10 cellular contexts compared by ENCODE assay signal in genomic region chr5:134553816-134554215, GRCh38. TPM values are rescaled to one million over a fixed set of nuclear protein-coding genes. Genes with fewer than 3 reads are reported as not detected.
DNase-seq lines count a peak whose midpoint lies in the region; ATAC-seq and TF ChIP-seq lines count a peak whose summit lies in the region.
"Had no signal": no experiment of that assay in that cellular context is flagged by ENCODE, and none has a peak within 500 bp of the region (broad histone marks: within the 10 kb centered on the region; RNA-seq: fewer than 3 reads in every experiment).

No MANE protein-coding gene starts in this region.

- H3K4me1 Mint-ChIP-seq in activated T-helper 2 cell treated with anti-CD3 and anti-CD28 coated beads, Interferon-gamma antibody, Interleukin-2, Interleukin-4, amounts not matched to agents 10 μg/mL and 5 μg/mL and 100 μg/mL, durations not matched to agents 14 hours and 24 hours and 36 hours (ENCODE audit: low read depth), result peaks cover 34% of the 10 kb centered on the region

- no peak for DNase-seq in Right ventricle myocardium superior
- no peak for DNase-seq in Right ventricle myocardium inferior (ENCODE audit: missing footprints)
- DNase-seq in activated T-helper 2 cell treated with anti-CD3 and anti-CD28 coated beads, Interferon-gamma antibody, Interleukin-2, Interleukin-4, amounts not matched to agents 10 μg/mL and 5 μg/mL and 100 μg/mL, durations not matched to agents 14 hours and 24 hours and 36 hours (ENCODE audit: low spot score), result no peak
- DNase-seq in lung (ENCODE audit: low spot score), result no peak
- no peak for DNase-seq in upper lobe of left lung
- DNase-seq in HT-29 (ENCODE audit: low spot score), result no peak
- no peak for DNase-seq in central memory CD4-positive, alpha-beta T cell
- no peak for DNase-seq in NCI-H1694 treated with DMSO at 0.1 percent for 48 hours (lab: John Stamatoyannopoulos, UW)
- DNase-seq: NCI-H1417 treated with DMSO at 0.1 percent for 48 hours had no signal

- H3K9me3 ChIP-seq in lung (ENCODE audit: control insufficient read depth in 2 of 2, insufficient read depth in 1 of 2, low read length in 1 of 2) (no peaks in the 10 kb centered on the region), upper lobe of left lung (no peaks in the 10 kb centered on the region)
- H3K9me3 ChIP-seq: testis had no signal

- H3K27me3 Mint-ChIP-seq in activated T-helper 2 cell treated with anti-CD3 and anti-CD28 coated beads, Interferon-gamma antibody, Interleukin-2, Interleukin-4, amounts not matched to agents 10 μg/mL and 5 μg/mL and 100 μg/mL, durations not matched to agents 14 hours and 24 hours and 36 hours (ENCODE audit: low read depth), result no peaks in the 10 kb centered on the region

- peaks cover 0 to 40% of the 10 kb centered on the region in 2 donors for H3K36me3 ChIP-seq in lung (ENCODE audit: control insufficient read depth in 2 of 2, insufficient read depth in 2 of 2, low read length in 2 of 2)
- peaks cover 0 to 55% (median 21%) of the 10 kb centered on the region in 4 donors for H3K36me3 ChIP-seq in upper lobe of left lung

- peaks cover 67% of the 10 kb centered on the region for H3K36me3 Mint-ChIP-seq in activated T-helper 2 cell treated with anti-CD3 and anti-CD28 coated beads, Interferon-gamma antibody, Interleukin-2, Interleukin-4, amounts not matched to agents 10 μg/mL and 5 μg/mL and 100 μg/mL, durations not matched to agents 14 hours and 24 hours and 36 hours (ENCODE audit: low read depth)

- TF ChIP-seq CTCF in lung (IDR thresholded peaks at IDR 0.05; ENCODE audit: control extremely low read depth, extremely low read depth) (no peak), upper lobe of left lung (IDR thresholded peaks at IDR 0.05) (no peak)

- no peak overlapping the region for H3K4me3 Mint-ChIP-seq in activated T-helper 2 cell treated with anti-CD3 and anti-CD28 coated beads, Interferon-gamma antibody, Interleukin-2, Interleukin-4, amounts not matched to agents 10 μg/mL and 5 μg/mL and 100 μg/mL, durations not matched to agents 14 hours and 24 hours and 36 hours (ENCODE audit: low read depth)

- no peaks in the 10 kb centered on the region for H3K9me3 Mint-ChIP-seq in activated T-helper 2 cell treated with anti-CD3 and anti-CD28 coated beads, Interferon-gamma antibody, Interleukin-2, Interleukin-4, amounts not matched to agents 10 μg/mL and 5 μg/mL and 100 μg/mL, durations not matched to agents 14 hours and 24 hours and 36 hours

- peak overlapping the region; percentile 95 for H3K27ac Mint-ChIP-seq in activated T-helper 2 cell treated with anti-CD3 and anti-CD28 coated beads, Interferon-gamma antibody, Interleukin-2, Interleukin-4, amounts not matched to agents 10 μg/mL and 5 μg/mL and 100 μg/mL, durations not matched to agents 14 hours and 24 hours and 36 hours

- intact Hi-C loops in Right ventricle myocardium superior (cut with DNase I) (no loop called here), Right ventricle myocardium inferior (cut with DNase I) (loop anchor here (1.0 to 2.0 kb wide), 2 partner anchors 15 to 27 kb away; no protein-coding TSS in a partner anchor)
- intact Hi-C loops in activated T-helper 2 cell treated with anti-CD3 and anti-CD28 coated beads, Interferon-gamma antibody, Interleukin-2, Interleukin-4, amounts not matched to agents 10 μg/mL and 5 μg/mL and 100 μg/mL, durations not matched to agents 14 hours and 24 hours and 36 hours (cut with micrococcal nuclease), result loop anchor here (2.0 kb wide), 1 partner anchor 27 kb away; no protein-coding TSS in a partner anchor

- H3K27ac ChIP-seq in lung (ENCODE audit: low read depth in 1 of 2, low read length in 1 of 2), result peak overlapping the region; percentile 78 to 82
- H3K27ac ChIP-seq in upper lobe of left lung, result peak overlapping the region; percentile 76 to 92 (median 82)

- 75 to 87% methylated on average over 6 of the region's 6 CpGs for WGBS in lung, 2 donors
- 85 to 100% methylated on average over 1 to 6 of the region's 6 CpGs for WGBS in upper lobe of left lung, 2 donors

- peak; percentile 2 for ATAC-seq in Right ventricle myocardium superior (ENCODE audit: poor library complexity)
- no peak for ATAC-seq in Right ventricle myocardium inferior
- no peak for ATAC-seq in lung (ENCODE audit: insufficient read depth, low FRiP score)
- ATAC-seq in upper lobe of left lung (ENCODE audit: low FRiP score in 2 of 2), result no peak

- H3K4me1 ChIP-seq in lung (ENCODE audit: control insufficient read depth in 2 of 2, insufficient read depth in 2 of 2, low read length in 2 of 2), result peaks cover 10 to 35% of the 10 kb centered on the region in 2 donors
- H3K4me1 ChIP-seq in upper lobe of left lung, result peaks cover 30 to 56% (median 42%) of the 10 kb centered on the region in 4 donors

- TF ChIP-seq POLR2A in upper lobe of left lung (IDR thresholded peaks at IDR 0.05), result no peak

- H3K4me3 ChIP-seq in lung (no peak overlapping the region), upper lobe of left lung (no peak overlapping the region)
- H3K4me3 ChIP-seq: testis had no signal

- H3K27me3 ChIP-seq in lung (ENCODE audit: control insufficient read depth, insufficient read depth) (no peaks in the 10 kb centered on the region), upper lobe of left lung (no peaks in the 10 kb centered on the region)
- H3K27me3 ChIP-seq: testis had no signal

- TF ChIP-seq EP300 in upper lobe of left lung (IDR thresholded peaks at IDR 0.05), result no peak

RNA-seq across cellular contexts. Expression of gene JADE2, which starts 28.3 kb away (rescaled TPM):
- total RNA-seq in Right ventricle myocardium superior (25.9 TPM), Right ventricle myocardium inferior (24.6 TPM), lung (10 to 100 TPM; 24.4 to 53.5 TPM), upper lobe of left lung (100 to 1,000 TPM in 1 of 6 donors, 10 to 100 TPM in 5; 51.5 to 102 (median 69.5) TPM)
- total RNA-seq in activated T-helper 2 cell treated with anti-CD3 and anti-CD28 coated beads, Interferon-gamma antibody, Interleukin-2, Interleukin-4, amounts not matched to agents 10 μg/mL and 5 μg/mL and 100 μg/mL, durations not matched to agents 14 hours and 24 hours and 36 hours, result 76.8 and 81.2 TPM in 2 replicates
- polyA plus RNA-seq in lung, result 10 to 100 TPM; 12.4 to 16.3 TPM
- 47.6 and 50.1 TPM in 2 replicates for total RNA-seq in HT-29 (2014; rRNA removed; shearing (Covaris generic))
